Comparison of ENCODE assay signal across 1 cellular context in the genomic region with DNA sequence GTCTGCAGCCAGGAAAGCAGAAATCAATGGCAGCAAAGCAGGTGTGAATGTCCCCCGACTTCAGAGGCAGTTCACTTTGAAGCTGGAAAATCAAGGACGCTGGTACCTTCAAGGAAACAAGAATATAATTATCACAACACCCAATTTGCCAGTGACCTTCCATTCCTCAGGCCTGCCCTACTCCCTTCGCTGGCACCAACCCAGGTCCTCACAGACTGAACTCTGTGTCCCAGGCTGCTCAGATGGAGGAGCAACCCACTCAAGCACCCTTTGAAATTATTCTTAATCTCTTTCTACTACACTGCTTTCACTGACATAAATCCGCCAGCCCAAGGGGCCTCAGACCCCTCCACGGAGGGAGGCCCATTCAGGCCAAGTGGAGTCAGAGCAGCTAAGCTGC.
TF ChIP-seq lines count a peak whose summit lies in the region.

No MANE protein-coding gene starts in this region.

TF ChIP-seq in GM23338, 12 proteins besides CTCF, POLR2A, EP300 and RAD21 (continued from another document):
- TF ChIP-seq, protein P1, sequence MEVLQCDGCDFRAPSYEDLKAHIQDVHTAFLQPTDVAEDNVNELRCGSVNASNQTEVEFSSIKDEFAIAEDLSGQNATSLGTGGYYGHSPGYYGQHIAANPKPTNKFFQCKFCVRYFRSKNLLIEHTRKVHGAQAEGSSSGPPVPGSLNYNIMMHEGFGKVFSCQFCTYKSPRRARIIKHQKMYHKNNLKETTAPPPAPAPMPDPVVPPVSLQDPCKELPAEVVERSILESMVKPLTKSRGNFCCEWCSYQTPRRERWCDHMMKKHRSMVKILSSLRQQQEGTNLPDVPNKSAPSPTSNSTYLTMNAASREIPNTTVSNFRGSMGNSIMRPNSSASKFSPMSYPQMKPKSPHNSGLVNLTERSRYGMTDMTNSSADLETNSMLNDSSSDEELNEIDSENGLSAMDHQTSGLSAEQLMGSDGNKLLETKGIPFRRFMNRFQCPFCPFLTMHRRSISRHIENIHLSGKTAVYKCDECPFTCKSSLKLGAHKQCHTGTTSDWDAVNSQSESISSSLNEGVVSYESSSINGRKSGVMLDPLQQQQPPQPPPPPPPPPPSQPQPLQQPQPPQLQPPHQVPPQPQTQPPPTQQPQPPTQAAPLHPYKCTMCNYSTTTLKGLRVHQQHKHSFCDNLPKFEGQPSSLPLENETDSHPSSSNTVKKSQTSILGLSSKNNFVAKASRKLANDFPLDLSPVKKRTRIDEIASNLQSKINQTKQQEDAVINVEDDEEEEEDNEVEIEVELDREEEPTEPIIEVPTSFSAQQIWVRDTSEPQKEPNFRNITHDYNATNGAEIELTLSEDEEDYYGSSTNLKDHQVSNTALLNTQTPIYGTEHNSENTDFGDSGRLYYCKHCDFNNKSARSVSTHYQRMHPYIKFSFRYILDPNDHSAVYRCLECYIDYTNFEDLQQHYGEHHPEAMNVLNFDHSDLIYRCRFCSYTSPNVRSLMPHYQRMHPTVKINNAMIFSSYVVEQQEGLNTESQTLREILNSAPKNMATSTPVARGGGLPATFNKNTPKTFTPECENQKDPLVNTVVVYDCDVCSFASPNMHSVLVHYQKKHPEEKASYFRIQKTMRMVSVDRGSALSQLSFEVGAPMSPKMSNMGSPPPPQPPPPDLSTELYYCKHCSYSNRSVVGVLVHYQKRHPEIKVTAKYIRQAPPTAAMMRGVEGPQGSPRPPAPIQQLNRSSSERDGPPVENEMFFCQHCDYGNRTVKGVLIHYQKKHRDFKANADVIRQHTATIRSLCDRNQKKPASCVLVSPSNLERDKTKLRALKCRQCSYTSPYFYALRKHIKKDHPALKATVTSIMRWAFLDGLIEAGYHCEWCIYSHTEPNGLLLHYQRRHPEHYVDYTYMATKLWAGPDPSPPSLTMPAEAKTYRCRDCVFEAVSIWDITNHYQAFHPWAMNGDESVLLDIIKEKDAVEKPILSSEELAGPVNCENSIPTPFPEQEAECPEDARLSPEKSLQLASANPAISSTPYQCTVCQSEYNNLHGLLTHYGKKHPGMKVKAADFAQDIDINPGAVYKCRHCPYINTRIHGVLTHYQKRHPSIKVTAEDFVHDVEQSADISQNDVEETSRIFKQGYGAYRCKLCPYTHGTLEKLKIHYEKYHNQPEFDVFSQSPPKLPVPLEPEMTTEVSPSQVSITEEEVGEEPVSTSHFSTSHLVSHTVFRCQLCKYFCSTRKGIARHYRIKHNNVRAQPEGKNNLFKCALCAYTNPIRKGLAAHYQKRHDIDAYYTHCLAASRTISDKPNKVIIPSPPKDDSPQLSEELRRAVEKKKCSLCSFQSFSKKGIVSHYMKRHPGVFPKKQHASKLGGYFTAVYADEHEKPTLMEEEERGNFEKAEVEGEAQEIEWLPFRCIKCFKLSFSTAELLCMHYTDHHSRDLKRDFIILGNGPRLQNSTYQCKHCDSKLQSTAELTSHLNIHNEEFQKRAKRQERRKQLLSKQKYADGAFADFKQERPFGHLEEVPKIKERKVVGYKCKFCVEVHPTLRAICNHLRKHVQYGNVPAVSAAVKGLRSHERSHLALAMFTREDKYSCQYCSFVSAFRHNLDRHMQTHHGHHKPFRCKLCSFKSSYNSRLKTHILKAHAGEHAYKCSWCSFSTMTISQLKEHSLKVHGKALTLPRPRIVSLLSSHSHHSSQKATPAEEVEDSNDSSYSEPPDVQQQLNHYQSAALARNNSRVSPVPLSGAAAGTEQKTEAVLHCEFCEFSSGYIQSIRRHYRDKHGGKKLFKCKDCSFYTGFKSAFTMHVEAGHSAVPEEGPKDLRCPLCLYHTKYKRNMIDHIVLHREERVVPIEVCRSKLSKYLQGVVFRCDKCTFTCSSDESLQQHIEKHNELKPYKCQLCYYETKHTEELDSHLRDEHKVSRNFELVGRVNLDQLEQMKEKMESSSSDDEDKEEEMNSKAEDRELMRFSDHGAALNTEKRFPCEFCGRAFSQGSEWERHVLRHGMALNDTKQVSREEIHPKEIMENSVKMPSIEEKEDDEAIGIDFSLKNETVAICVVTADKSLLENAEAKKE (CRISPR knock-in tag; IDR thresholded peaks at IDR 0.05), result no peak
- TF ChIP-seq, protein P2, sequence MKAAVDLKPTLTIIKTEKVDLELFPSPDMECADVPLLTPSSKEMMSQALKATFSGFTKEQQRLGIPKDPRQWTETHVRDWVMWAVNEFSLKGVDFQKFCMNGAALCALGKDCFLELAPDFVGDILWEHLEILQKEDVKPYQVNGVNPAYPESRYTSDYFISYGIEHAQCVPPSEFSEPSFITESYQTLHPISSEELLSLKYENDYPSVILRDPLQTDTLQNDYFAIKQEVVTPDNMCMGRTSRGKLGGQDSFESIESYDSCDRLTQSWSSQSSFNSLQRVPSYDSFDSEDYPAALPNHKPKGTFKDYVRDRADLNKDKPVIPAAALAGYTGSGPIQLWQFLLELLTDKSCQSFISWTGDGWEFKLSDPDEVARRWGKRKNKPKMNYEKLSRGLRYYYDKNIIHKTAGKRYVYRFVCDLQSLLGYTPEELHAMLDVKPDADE (IDR thresholded peaks at IDR 0.05), result no peak
- no peak for TF ChIP-seq POLR2AphosphoS5 (IDR thresholded peaks at IDR 0.05; ENCODE audit: low read depth)
- no peak for TF ChIP-seq ZNF114 (CRISPR knock-in tag; IDR thresholded peaks at IDR 0.05)
- no peak for TF ChIP-seq EZH2 (IDR thresholded peaks at IDR 0.05; ENCODE audit: low read depth, unreplicated experiment)
- TF ChIP-seq ZNF331 (CRISPR knock-in tag; IDR thresholded peaks at IDR 0.05; ENCODE audit: low read depth), result no peak
- TF ChIP-seq EZH2phosphoT487 (IDR thresholded peaks at IDR 0.05; ENCODE audit: unreplicated experiment), result no peak
- TF ChIP-seq, protein P3, sequence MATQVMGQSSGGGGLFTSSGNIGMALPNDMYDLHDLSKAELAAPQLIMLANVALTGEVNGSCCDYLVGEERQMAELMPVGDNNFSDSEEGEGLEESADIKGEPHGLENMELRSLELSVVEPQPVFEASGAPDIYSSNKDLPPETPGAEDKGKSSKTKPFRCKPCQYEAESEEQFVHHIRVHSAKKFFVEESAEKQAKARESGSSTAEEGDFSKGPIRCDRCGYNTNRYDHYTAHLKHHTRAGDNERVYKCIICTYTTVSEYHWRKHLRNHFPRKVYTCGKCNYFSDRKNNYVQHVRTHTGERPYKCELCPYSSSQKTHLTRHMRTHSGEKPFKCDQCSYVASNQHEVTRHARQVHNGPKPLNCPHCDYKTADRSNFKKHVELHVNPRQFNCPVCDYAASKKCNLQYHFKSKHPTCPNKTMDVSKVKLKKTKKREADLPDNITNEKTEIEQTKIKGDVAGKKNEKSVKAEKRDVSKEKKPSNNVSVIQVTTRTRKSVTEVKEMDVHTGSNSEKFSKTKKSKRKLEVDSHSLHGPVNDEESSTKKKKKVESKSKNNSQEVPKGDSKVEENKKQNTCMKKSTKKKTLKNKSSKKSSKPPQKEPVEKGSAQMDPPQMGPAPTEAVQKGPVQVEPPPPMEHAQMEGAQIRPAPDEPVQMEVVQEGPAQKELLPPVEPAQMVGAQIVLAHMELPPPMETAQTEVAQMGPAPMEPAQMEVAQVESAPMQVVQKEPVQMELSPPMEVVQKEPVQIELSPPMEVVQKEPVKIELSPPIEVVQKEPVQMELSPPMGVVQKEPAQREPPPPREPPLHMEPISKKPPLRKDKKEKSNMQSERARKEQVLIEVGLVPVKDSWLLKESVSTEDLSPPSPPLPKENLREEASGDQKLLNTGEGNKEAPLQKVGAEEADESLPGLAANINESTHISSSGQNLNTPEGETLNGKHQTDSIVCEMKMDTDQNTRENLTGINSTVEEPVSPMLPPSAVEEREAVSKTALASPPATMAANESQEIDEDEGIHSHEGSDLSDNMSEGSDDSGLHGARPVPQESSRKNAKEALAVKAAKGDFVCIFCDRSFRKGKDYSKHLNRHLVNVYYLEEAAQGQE (IDR thresholded peaks at IDR 0.05; ENCODE audit: unreplicated experiment), result no peak
- no peak for TF ChIP-seq STAT1 (IDR thresholded peaks at IDR 0.05; ENCODE audit: unreplicated experiment)
- TF ChIP-seq NANOG (IDR thresholded peaks at IDR 0.05; ENCODE audit: borderline replicate concordance), result no peak
- no peak for TF ChIP-seq CREB1 (CRISPR knock-in tag; IDR thresholded peaks at IDR 0.05; ENCODE audit: low read depth)
